1 cellular context compared by ENCODE assay signal in the genomic region with DNA sequence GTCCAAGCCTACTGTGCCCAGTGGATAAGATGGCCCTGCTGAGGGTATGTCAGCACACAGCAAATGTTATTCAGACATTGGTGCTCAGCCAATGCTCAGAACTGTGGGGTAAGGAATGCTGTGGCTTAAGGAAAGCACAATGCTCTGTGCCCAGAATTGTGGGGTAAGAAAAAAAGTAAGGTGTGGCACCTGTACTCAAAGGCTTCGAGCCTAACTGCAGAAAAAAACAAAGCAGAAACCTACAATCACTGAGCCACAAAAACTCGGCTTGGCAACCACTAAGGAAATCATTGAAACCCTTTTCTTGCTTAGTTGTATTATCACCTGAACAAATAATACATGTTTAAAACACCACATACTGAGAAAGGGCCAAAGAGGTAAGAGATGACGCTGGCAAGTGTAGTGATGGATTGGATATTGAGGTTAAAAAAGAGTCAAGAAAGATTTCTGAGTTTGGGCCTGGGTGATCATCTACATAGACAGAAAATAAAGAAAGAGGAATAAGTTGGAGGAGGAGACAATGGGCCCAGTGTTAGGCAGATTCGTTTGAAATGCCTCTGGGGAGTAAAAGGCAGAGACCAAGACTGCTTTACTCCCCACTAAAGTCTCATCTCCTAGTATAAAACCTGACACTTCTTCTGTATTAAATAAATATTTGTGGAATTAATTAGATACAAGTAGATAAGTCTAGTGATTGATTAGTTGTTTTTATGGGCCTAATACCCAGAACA.
TF ChIP-seq lines count a peak whose summit lies in the region.

No MANE protein-coding gene starts in this region.

TF ChIP-seq in H1, 55 proteins besides CTCF, POLR2A, EP300 and RAD21:
- no peak for TF ChIP-seq BACH1 (IDR thresholded peaks at IDR 0.05; ENCODE audit: low read length)
- TF ChIP-seq POLR2AphosphoS5 (IDR thresholded peaks at IDR 0.05; ENCODE audit: low read depth, low read length): no peak
- TF ChIP-seq BRCA1 (IDR thresholded peaks at IDR 0.05; ENCODE audit: low read depth, low read length): no peak
- TF ChIP-seq SIN3A (conservative IDR thresholded peaks at IDR 0.05 in 1 of 2, IDR thresholded peaks at IDR 0.05 in 1 of 2; ENCODE audit: low read depth in 1 of 2, low read length in 2 of 2): no peak
- TF ChIP-seq, protein P1, sequence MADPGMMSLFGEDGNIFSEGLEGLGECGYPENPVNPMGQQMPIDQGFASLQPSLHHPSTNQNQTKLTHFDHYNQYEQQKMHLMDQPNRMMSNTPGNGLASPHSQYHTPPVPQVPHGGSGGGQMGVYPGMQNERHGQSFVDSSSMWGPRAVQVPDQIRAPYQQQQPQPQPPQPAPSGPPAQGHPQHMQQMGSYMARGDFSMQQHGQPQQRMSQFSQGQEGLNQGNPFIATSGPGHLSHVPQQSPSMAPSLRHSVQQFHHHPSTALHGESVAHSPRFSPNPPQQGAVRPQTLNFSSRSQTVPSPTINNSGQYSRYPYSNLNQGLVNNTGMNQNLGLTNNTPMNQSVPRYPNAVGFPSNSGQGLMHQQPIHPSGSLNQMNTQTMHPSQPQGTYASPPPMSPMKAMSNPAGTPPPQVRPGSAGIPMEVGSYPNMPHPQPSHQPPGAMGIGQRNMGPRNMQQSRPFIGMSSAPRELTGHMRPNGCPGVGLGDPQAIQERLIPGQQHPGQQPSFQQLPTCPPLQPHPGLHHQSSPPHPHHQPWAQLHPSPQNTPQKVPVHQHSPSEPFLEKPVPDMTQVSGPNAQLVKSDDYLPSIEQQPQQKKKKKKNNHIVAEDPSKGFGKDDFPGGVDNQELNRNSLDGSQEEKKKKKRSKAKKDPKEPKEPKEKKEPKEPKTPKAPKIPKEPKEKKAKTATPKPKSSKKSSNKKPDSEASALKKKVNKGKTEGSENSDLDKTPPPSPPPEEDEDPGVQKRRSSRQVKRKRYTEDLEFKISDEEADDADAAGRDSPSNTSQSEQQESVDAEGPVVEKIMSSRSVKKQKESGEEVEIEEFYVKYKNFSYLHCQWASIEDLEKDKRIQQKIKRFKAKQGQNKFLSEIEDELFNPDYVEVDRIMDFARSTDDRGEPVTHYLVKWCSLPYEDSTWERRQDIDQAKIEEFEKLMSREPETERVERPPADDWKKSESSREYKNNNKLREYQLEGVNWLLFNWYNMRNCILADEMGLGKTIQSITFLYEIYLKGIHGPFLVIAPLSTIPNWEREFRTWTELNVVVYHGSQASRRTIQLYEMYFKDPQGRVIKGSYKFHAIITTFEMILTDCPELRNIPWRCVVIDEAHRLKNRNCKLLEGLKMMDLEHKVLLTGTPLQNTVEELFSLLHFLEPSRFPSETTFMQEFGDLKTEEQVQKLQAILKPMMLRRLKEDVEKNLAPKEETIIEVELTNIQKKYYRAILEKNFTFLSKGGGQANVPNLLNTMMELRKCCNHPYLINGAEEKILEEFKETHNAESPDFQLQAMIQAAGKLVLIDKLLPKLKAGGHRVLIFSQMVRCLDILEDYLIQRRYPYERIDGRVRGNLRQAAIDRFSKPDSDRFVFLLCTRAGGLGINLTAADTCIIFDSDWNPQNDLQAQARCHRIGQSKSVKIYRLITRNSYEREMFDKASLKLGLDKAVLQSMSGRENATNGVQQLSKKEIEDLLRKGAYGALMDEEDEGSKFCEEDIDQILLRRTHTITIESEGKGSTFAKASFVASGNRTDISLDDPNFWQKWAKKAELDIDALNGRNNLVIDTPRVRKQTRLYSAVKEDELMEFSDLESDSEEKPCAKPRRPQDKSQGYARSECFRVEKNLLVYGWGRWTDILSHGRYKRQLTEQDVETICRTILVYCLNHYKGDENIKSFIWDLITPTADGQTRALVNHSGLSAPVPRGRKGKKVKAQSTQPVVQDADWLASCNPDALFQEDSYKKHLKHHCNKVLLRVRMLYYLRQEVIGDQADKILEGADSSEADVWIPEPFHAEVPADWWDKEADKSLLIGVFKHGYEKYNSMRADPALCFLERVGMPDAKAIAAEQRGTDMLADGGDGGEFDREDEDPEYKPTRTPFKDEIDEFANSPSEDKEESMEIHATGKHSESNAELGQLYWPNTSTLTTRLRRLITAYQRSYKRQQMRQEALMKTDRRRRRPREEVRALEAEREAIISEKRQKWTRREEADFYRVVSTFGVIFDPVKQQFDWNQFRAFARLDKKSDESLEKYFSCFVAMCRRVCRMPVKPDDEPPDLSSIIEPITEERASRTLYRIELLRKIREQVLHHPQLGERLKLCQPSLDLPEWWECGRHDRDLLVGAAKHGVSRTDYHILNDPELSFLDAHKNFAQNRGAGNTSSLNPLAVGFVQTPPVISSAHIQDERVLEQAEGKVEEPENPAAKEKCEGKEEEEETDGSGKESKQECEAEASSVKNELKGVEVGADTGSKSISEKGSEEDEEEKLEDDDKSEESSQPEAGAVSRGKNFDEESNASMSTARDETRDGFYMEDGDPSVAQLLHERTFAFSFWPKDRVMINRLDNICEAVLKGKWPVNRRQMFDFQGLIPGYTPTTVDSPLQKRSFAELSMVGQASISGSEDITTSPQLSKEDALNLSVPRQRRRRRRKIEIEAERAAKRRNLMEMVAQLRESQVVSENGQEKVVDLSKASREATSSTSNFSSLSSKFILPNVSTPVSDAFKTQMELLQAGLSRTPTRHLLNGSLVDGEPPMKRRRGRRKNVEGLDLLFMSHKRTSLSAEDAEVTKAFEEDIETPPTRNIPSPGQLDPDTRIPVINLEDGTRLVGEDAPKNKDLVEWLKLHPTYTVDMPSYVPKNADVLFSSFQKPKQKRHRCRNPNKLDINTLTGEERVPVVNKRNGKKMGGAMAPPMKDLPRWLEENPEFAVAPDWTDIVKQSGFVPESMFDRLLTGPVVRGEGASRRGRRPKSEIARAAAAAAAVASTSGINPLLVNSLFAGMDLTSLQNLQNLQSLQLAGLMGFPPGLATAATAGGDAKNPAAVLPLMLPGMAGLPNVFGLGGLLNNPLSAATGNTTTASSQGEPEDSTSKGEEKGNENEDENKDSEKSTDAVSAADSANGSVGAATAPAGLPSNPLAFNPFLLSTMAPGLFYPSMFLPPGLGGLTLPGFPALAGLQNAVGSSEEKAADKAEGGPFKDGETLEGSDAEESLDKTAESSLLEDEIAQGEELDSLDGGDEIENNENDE (IDR thresholded peaks at IDR 0.05; ENCODE audit: insufficient replicate concordance, low read length): no peak
- no peak for TF ChIP-seq SIRT6 (IDR thresholded peaks at IDR 0.05; ENCODE audit: low read length)
- TF ChIP-seq TBP (IDR thresholded peaks at IDR 0.05; ENCODE audit: low read depth, low read length): no peak
- no peak for TF ChIP-seq FOSL1 (IDR thresholded peaks at IDR 0.05; ENCODE audit: insufficient read depth, low read depth, low read length)
- TF ChIP-seq NRF1 (IDR thresholded peaks at IDR 0.05; ENCODE audit: low read depth, low read length): no peak
- no peak for TF ChIP-seq ATF3 (IDR thresholded peaks at IDR 0.05; ENCODE audit: insufficient read depth, low read depth, low read length)
- TF ChIP-seq HDAC6 (IDR thresholded peaks at IDR 0.05; ENCODE audit: low read depth, low read length): no peak
- TF ChIP-seq MAFK (IDR thresholded peaks at IDR 0.05; ENCODE audit: low read depth, low read length): no peak
- no peak for TF ChIP-seq CBX8 (IDR thresholded peaks at IDR 0.05; ENCODE audit: borderline replicate concordance, low read depth, low read length)
- TF ChIP-seq EZH2 (IDR thresholded peaks at IDR 0.05; ENCODE audit: low read depth, low read length, severe bottlenecking): no peak
TF ChIP-seq in H1: peak in this region for 0.
